ENCODE assay signal across 22 cellular contexts in the genomic region with DNA sequence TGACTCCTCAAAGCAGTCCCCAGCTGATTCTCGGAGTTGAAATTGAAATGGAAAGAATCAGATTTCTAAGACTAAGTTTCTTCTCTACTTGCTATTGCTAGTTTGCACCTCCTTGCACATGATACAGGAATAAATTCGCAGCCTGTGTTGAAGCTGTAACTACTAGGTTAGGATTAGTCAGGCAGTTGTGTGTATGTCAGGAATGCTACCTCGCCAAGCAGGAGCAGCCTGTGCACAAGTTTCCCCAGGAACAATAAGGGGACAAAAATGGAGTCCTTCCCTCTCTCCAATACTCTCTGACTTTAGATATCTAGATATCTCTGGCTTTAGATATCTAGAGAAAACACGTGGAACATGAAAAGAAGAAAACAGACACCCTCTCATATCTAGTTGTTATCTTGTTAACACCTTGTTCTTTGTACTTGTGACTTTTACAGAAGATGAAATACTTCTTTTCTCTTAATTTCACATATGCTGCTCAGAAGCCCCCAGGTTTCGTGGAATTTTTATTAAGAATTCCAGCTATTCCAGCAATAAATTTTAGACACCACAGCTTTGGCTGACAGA.
"Had no signal": no experiment of that assay in that cellular context is flagged by ENCODE, and none has a peak within 500 bp of the region (broad histone marks: within the 10 kb centered on the region; RNA-seq: fewer than 3 reads in every experiment).

No MANE protein-coding gene starts in this region.

- H3K4me1 Mint-ChIP-seq: activated CD4-positive, alpha-beta memory T cell treated with anti-CD3 and anti-CD28 coated beads, Interleukin-2, amount 10 ng/mL, durations not matched to agents 7 days and 5 days; activated naive CD8-positive, alpha-beta T cell treated with anti-CD3 and anti-CD28 coated beads for 36 hours; activated T-helper 17 cell treated with anti-CD3 and anti-CD28 coated beads, Interleukin-2, amount 50 U/mL, for 72 hours had no signal

- H3K27ac ChIP-seq: adrenal gland, body of pancreas, VCaP had no signal

- DNase-seq: activated CD4-positive, alpha-beta memory T cell treated with anti-CD3 and anti-CD28 coated beads, Interleukin-2, amount 10 ng/mL, durations not matched to agents 7 days and 5 days; activated CD4-positive, alpha-beta T cell treated with anti-CD3 and anti-CD28 coated beads, Interleukin-2, amount 50 U/mL, for 1 hour; activated CD4-positive, CD25-positive, alpha-beta regulatory T cell; activated gamma-delta T cell; activated naive CD4-positive, alpha-beta T cell treated with anti-CD3 and anti-CD28 coated beads for 36 hours; activated naive CD8-positive, alpha-beta T cell treated with anti-CD3 and anti-CD28 coated beads for 36 hours; activated T-cell treated with anti-CD3 and anti-CD28 coated beads for 4 hours; activated T-cell treated with anti-CD3 and anti-CD28 coated beads, Interleukin-2, amount 50 U/mL, for 48 hours; adrenal gland; anterior cingulate cortex; body of pancreas; MM.1S; NCI-H146; NCI-H187 treated with DMSO at 0.1 percent for 48 hours; NCI-H2081 treated with DMSO at 0.1 percent for 48 hours; NCI-H446; NCI-H524; SHP77 treated with DMSO at 0.1 percent for 48 hours; T-helper 1 cell had no signal

- H3K27ac Mint-ChIP-seq: activated CD4-positive, alpha-beta memory T cell treated with anti-CD3 and anti-CD28 coated beads, Interleukin-2, amount 10 ng/mL, durations not matched to agents 7 days and 5 days; activated naive CD4-positive, alpha-beta T cell treated with anti-CD3 and anti-CD28 coated beads for 36 hours; activated naive CD8-positive, alpha-beta T cell treated with anti-CD3 and anti-CD28 coated beads for 36 hours; activated T-helper 17 cell treated with anti-CD3 and anti-CD28 coated beads, Interleukin-2, amount 50 U/mL, for 72 hours had no signal

- H3K4me3 ChIP-seq: adrenal gland, body of pancreas had no signal

- H3K9me3 Mint-ChIP-seq: activated CD4-positive, alpha-beta memory T cell treated with anti-CD3 and anti-CD28 coated beads, Interleukin-2, amount 10 ng/mL, durations not matched to agents 7 days and 5 days; activated naive CD4-positive, alpha-beta T cell treated with anti-CD3 and anti-CD28 coated beads for 36 hours; activated naive CD8-positive, alpha-beta T cell treated with anti-CD3 and anti-CD28 coated beads for 36 hours; activated T-helper 17 cell treated with anti-CD3 and anti-CD28 coated beads, Interleukin-2, amount 50 U/mL, for 72 hours had no signal

- H3K4me1 ChIP-seq: adrenal gland, body of pancreas had no signal

- H3K36me3 Mint-ChIP-seq: activated naive CD8-positive, alpha-beta T cell treated with anti-CD3 and anti-CD28 coated beads for 36 hours had no signal

- H3K36me3 ChIP-seq: adrenal gland had no signal

- H3K9me3 ChIP-seq: adrenal gland, body of pancreas had no signal

- H3K4me3 Mint-ChIP-seq: activated CD4-positive, alpha-beta memory T cell treated with anti-CD3 and anti-CD28 coated beads, Interleukin-2, amount 10 ng/mL, durations not matched to agents 7 days and 5 days; activated naive CD4-positive, alpha-beta T cell treated with anti-CD3 and anti-CD28 coated beads for 36 hours; activated naive CD8-positive, alpha-beta T cell treated with anti-CD3 and anti-CD28 coated beads for 36 hours; activated T-helper 17 cell treated with anti-CD3 and anti-CD28 coated beads, Interleukin-2, amount 50 U/mL, for 72 hours had no signal

- ATAC-seq: activated T-helper 17 cell treated with anti-CD3 and anti-CD28 coated beads, Interleukin-2, amount 50 U/mL, for 72 hours; body of pancreas; HepG2 had no signal
